Comparison of ENCODE assay signal across 2 cellular contexts in genomic region chr6:41741625-41742490, GRCh38.
TF ChIP-seq lines count a peak whose summit lies in the region.

No MANE protein-coding gene starts in this region.

TF ChIP-seq in HCT116, 20 proteins besides CTCF, POLR2A, EP300 and RAD21:
- no peak for TF ChIP-seq EGR1 (IDR thresholded peaks at IDR 0.05; ENCODE audit: low read depth)
- no peak for TF ChIP-seq JUND (IDR thresholded peaks at IDR 0.05)
- TF ChIP-seq EZH2 (IDR thresholded peaks at IDR 0.05): no peak
- no peak for TF ChIP-seq YY1 (IDR thresholded peaks at IDR 0.05; ENCODE audit: extremely low read depth, insufficient replicate concordance, low read depth, low read length)
- no peak for TF ChIP-seq SRF (IDR thresholded peaks at IDR 0.05; ENCODE audit: low read depth)
- TF ChIP-seq CEBPB (IDR thresholded peaks at IDR 0.05; ENCODE audit: low read depth): no peak
- TF ChIP-seq, protein P1, sequence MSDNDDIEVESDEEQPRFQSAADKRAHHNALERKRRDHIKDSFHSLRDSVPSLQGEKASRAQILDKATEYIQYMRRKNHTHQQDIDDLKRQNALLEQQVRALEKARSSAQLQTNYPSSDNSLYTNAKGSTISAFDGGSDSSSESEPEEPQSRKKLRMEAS (IDR thresholded peaks at IDR 0.05): no peak
- TF ChIP-seq FOSL1 (IDR thresholded peaks at IDR 0.05; ENCODE audit: low read depth): no peak

TF ChIP-seq in HepG2, 621 proteins besides CTCF, POLR2A, EP300 and RAD21 (continues in another document):
- TF ChIP-seq ZNF619 (CRISPR knock-in tag; IDR thresholded peaks at IDR 0.05): no peak
- TF ChIP-seq FOXO1 (CRISPR knock-in tag; IDR thresholded peaks at IDR 0.05): peak; percentile 61
- no peak for TF ChIP-seq CREB1 (IDR thresholded peaks at IDR 0.05)
- TF ChIP-seq CREB1 (CRISPR knock-in tag; IDR thresholded peaks at IDR 0.05): peak; percentile 75
- 0 out of 2 replicates have a peak, but pooled peaks have one; percentile 55 for TF ChIP-seq ZC3H13 (CRISPR knock-in tag; IDR thresholded peaks at IDR 0.05)
- TF ChIP-seq SP1 (IDR thresholded peaks at IDR 0.05): no peak
- TF ChIP-seq SP1 (CRISPR knock-in tag; IDR thresholded peaks at IDR 0.05): no peak
- TF ChIP-seq HIVEP1 (CRISPR knock-in tag; IDR thresholded peaks at IDR 0.05): no peak
- no peak for TF ChIP-seq CHD4 (IDR thresholded peaks at IDR 0.05; ENCODE audit: borderline replicate concordance, low read length)
- TF ChIP-seq KLF11 (CRISPR knock-in tag; IDR thresholded peaks at IDR 0.05): peak; percentile 37; the same call in 1 of the 2 replicates
- no peak for TF ChIP-seq CSRNP1 (CRISPR knock-in tag; IDR thresholded peaks at IDR 0.05)
- 0 out of 2 replicates have a peak, but pooled peaks have one; percentile 23 for TF ChIP-seq ZNF7 (CRISPR knock-in tag; IDR thresholded peaks at IDR 0.05)
- TF ChIP-seq YEATS2 (CRISPR knock-in tag; IDR thresholded peaks at IDR 0.05; ENCODE audit: borderline replicate concordance): peak; percentile 73; the same call in 1 of the 2 replicates
- no peak for TF ChIP-seq AHR (CRISPR knock-in tag; IDR thresholded peaks at IDR 0.05)
- TF ChIP-seq SNAI1 (CRISPR knock-in tag; IDR thresholded peaks at IDR 0.05; ENCODE audit: borderline replicate concordance): no peak; the same call in 1 of the 2 replicates
- TF ChIP-seq BATF2 (CRISPR knock-in tag; IDR thresholded peaks at IDR 0.05): no peak
- 0 out of 2 replicates have a peak, but pooled peaks have one; percentile 32 for TF ChIP-seq NRL (CRISPR knock-in tag; IDR thresholded peaks at IDR 0.05; ENCODE audit: borderline replicate concordance)
- no peak for TF ChIP-seq NR0B2 (CRISPR knock-in tag; IDR thresholded peaks at IDR 0.05)
- TF ChIP-seq GFI1 (CRISPR knock-in tag; IDR thresholded peaks at IDR 0.05; ENCODE audit: borderline replicate concordance): peak; percentile 99
- TF ChIP-seq ELF3 (CRISPR knock-in tag; IDR thresholded peaks at IDR 0.05): peak; percentile 97
- TF ChIP-seq CEBPG (CRISPR knock-in tag; IDR thresholded peaks at IDR 0.05): peak; percentile 97
- peak; percentile 32 for TF ChIP-seq KAT8 (CRISPR knock-in tag; IDR thresholded peaks at IDR 0.05)
- TF ChIP-seq NFE2L2 (IDR thresholded peaks at IDR 0.05; ENCODE audit: low read length): no peak
- no peak for TF ChIP-seq ATF7-NPFF (CRISPR knock-in tag; IDR thresholded peaks at IDR 0.05; ENCODE audit: low read depth)
- no peak for TF ChIP-seq ZNF766 (CRISPR knock-in tag; IDR thresholded peaks at IDR 0.05; ENCODE audit: borderline replicate concordance)
- TF ChIP-seq RFX1 (IDR thresholded peaks at IDR 0.05): no peak
- no peak for TF ChIP-seq KMT2B (CRISPR knock-in tag; IDR thresholded peaks at IDR 0.05)
- TF ChIP-seq, protein P2, sequence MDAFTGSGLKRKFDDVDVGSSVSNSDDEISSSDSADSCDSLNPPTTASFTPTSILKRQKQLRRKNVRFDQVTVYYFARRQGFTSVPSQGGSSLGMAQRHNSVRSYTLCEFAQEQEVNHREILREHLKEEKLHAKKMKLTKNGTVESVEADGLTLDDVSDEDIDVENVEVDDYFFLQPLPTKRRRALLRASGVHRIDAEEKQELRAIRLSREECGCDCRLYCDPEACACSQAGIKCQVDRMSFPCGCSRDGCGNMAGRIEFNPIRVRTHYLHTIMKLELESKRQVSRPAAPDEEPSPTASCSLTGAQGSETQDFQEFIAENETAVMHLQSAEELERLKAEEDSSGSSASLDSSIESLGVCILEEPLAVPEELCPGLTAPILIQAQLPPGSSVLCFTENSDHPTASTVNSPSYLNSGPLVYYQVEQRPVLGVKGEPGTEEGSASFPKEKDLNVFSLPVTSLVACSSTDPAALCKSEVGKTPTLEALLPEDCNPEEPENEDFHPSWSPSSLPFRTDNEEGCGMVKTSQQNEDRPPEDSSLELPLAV (CRISPR knock-in tag; conservative IDR thresholded peaks at IDR 0.05; ENCODE audit: low read depth): no peak
- no peak for TF ChIP-seq ZNF546 (CRISPR knock-in tag; conservative IDR thresholded peaks at IDR 0.05)
- TF ChIP-seq ZNF629 (CRISPR knock-in tag; conservative IDR thresholded peaks at IDR 0.05): no peak
- TF ChIP-seq ZNF160 (CRISPR knock-in tag; IDR thresholded peaks at IDR 0.05): no peak
- no peak for TF ChIP-seq FOXJ3 (CRISPR knock-in tag; IDR thresholded peaks at IDR 0.05; ENCODE audit: borderline replicate concordance)
- TF ChIP-seq XRCC5 (optimal IDR thresholded peaks at IDR 0.05; ENCODE audit: low read length): peak; percentile 73
- TF ChIP-seq TEF (CRISPR knock-in tag; IDR thresholded peaks at IDR 0.05): no peak
- TF ChIP-seq, protein P3, sequence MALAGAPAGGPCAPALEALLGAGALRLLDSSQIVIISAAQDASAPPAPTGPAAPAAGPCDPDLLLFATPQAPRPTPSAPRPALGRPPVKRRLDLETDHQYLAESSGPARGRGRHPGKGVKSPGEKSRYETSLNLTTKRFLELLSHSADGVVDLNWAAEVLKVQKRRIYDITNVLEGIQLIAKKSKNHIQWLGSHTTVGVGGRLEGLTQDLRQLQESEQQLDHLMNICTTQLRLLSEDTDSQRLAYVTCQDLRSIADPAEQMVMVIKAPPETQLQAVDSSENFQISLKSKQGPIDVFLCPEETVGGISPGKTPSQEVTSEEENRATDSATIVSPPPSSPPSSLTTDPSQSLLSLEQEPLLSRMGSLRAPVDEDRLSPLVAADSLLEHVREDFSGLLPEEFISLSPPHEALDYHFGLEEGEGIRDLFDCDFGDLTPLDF (CRISPR knock-in tag; IDR thresholded peaks at IDR 0.05): no peak
- TF ChIP-seq, protein P4, sequence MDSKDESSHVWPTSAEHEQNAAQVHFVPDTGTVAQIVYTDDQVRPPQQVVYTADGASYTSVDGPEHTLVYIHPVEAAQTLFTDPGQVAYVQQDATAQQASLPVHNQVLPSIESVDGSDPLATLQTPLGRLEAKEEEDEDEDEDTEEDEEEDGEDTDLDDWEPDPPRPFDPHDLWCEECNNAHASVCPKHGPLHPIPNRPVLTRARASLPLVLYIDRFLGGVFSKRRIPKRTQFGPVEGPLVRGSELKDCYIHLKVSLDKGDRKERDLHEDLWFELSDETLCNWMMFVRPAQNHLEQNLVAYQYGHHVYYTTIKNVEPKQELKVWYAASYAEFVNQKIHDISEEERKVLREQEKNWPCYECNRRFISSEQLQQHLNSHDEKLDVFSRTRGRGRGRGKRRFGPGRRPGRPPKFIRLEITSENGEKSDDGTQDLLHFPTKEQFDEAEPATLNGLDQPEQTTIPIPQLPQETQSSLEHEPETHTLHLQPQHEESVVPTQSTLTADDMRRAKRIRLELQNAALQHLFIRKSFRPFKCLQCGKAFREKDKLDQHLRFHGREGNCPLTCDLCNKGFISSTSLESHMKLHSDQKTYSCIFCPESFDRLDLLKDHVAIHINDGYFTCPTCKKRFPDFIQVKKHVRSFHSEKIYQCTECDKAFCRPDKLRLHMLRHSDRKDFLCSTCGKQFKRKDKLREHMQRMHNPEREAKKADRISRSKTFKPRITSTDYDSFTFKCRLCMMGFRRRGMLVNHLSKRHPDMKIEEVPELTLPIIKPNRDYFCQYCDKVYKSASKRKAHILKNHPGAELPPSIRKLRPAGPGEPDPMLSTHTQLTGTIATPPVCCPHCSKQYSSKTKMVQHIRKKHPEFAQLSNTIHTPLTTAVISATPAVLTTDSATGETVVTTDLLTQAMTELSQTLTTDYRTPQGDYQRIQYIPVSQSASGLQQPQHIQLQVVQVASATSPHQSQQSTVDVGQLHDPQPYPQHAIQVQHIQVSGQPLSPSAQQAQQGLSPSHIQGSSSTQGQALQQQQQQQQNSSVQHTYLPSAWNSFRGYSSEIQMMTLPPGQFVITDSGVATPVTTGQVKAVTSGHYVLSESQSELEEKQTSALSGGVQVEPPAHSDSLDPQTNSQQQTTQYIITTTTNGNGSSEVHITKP (CRISPR knock-in tag; IDR thresholded peaks at IDR 0.05; ENCODE audit: low read depth): no peak
- no peak for TF ChIP-seq HNRNPUL1 (IDR thresholded peaks at IDR 0.05; ENCODE audit: low read depth, low read length)
- no peak for TF ChIP-seq BRF2 (CRISPR knock-in tag; IDR thresholded peaks at IDR 0.05)
- TF ChIP-seq HMG20B (CRISPR knock-in tag; conservative IDR thresholded peaks at IDR 0.05): peak; percentile 97
- peak; percentile 38; the same call in 1 of the 2 replicates for TF ChIP-seq SMC3 (IDR thresholded peaks at IDR 0.05; ENCODE audit: low read length)
- TF ChIP-seq KDM1A (CRISPR knock-in tag; IDR thresholded peaks at IDR 0.05): peak; percentile 79
- TF ChIP-seq, protein P5, sequence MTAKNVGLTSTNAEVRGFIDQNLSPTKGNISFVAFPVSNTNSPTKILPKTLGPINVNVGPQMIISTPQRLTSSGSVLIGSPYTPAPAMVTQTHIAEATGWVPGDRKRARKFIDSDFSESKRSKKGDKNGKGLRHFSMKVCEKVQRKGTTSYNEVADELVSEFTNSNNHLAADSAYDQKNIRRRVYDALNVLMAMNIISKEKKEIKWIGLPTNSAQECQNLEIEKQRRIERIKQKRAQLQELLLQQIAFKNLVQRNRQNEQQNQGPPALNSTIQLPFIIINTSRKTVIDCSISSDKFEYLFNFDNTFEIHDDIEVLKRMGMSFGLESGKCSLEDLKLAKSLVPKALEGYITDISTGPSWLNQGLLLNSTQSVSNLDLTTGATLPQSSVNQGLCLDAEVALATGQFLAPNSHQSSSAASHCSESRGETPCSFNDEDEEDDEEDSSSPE (CRISPR knock-in tag; IDR thresholded peaks at IDR 0.05): no peak
- TF ChIP-seq NR2C2 (CRISPR knock-in tag; IDR thresholded peaks at IDR 0.05; ENCODE audit: borderline replicate concordance): no peak
- peak in 1 of 2 experiments; percentile 43; a peak in 1 of 4 replicates for TF ChIP-seq KLF16 (CRISPR knock-in tag; IDR thresholded peaks at IDR 0.05)
- peak; percentile 47; the same call in 1 of the 2 replicates for TF ChIP-seq ZNF563 (CRISPR knock-in tag; IDR thresholded peaks at IDR 0.05)
- TF ChIP-seq HNRNPK (IDR thresholded peaks at IDR 0.05; ENCODE audit: low read depth, low read length, poor library complexity, severe bottlenecking): no peak
- no peak; the same call in 1 of the 2 replicates for TF ChIP-seq MAZ (IDR thresholded peaks at IDR 0.05; ENCODE audit: borderline replicate concordance, low read depth, low read length)
- TF ChIP-seq MAZ (CRISPR knock-in tag; IDR thresholded peaks at IDR 0.05; ENCODE audit: low read depth): 0 out of 2 replicates have a peak, but pooled peaks have one; percentile 23
- 0 out of 4 replicates have a peak, but pooled peaks of 1 of the 2 experiments have one; percentile 29 for TF ChIP-seq ATF4 (CRISPR knock-in tag; IDR thresholded peaks at IDR 0.05)
- peak; percentile 68 for TF ChIP-seq SAP130 (CRISPR knock-in tag; IDR thresholded peaks at IDR 0.05; ENCODE audit: low read depth)
